Comparison of ENCODE assay signal across 8 cellular contexts in genomic region chr15:77883012-77883411, GRCh38.
DNase-seq lines count a peak whose midpoint lies in the region; ATAC-seq, FAIRE-seq and TF ChIP-seq lines count a peak whose summit lies in the region.
"Not testable (repeated sequence)": the region's sequence is repeated elsewhere in the genome, so short reads cannot be mapped to it uniquely, and the experiment has no call there.

No MANE protein-coding gene starts in this region.

- not testable (repeated sequence) for H3K9ac ChIP-seq in K562 (ENCODE audit: insufficient read depth in 1 of 2, low read depth in 2 of 2, low read length in 2 of 2); keratinocyte (ENCODE audit: control insufficient read depth, extremely low read depth, insufficient read depth, low read length)

- not testable (repeated sequence) for BruUV-seq in K562 (replicated peaks; lab: Mats Ljungman, UMichigan)

- peaks cover 0 to 12% of the 10 kb centered on the region in 2 experiments; a peak in 2 of 5 replicates for H3K27me3 ChIP-seq in K562 (ENCODE audit: control insufficient read depth in 2 of 2, insufficient read depth in 2 of 2, low read length in 2 of 2)
- H3K27me3 ChIP-seq in keratinocyte (ENCODE audit: control insufficient read depth, extremely low read depth, insufficient read depth, low read length), result not testable (repeated sequence)

- peak; percentile 53 for ATAC-seq in WTC11
- not testable (repeated sequence) for ATAC-seq in K562
- ATAC-seq in esophagus mucosa, result peak; percentile 54
- peak; percentile 34 for ATAC-seq in Right ventricle myocardium superior (ENCODE audit: poor library complexity)

- H3K4me3 ChIP-seq in K562; keratinocyte (ENCODE audit: control insufficient read depth in 2 of 3, extremely low read depth in 1 of 3, insufficient read depth in 2 of 3, low read depth in 1 of 3, low read length in 3 of 3): not testable (repeated sequence)

- not testable (repeated sequence) for H3K27me3 Mint-ChIP-seq in WTC11 (ENCODE audit: low read depth)

- not testable (repeated sequence) for TF ChIP-seq EP300 in K562 (IDR thresholded peaks at IDR 0.05; ENCODE audit: low read length)

- not testable (repeated sequence) for H3K36me3 Mint-ChIP-seq in WTC11

- TF ChIP-seq POLR2A in GM12891 (IDR thresholded peaks at IDR 0.05; ENCODE audit: low read depth, low read length); K562 (conservative IDR thresholded peaks at IDR 0.05): not testable (repeated sequence)

- not testable (repeated sequence) for DNase-seq in GM12891 (ENCODE audit: insufficient read length, low spot score); HTR-8/SVneo (ENCODE audit: insufficient read length, low spot score); WTC11 (ENCODE audit: low spot score); K562 (ENCODE audit: extremely low read depth in 1 of 4, low spot score in 3 of 4); Right ventricle myocardium superior; keratinocyte (ENCODE audit: low read depth, low spot score); urothelium cell line (ENCODE audit: low spot score)

- H3K9me1 ChIP-seq in K562 (ENCODE audit: control insufficient read depth, insufficient read depth, low read length); keratinocyte (ENCODE audit: control insufficient read depth, extremely low read depth, insufficient read depth, low read length): not testable (repeated sequence)

- CTCF ChIA-PET in WTC11 (lab: Charles Lee), result interaction anchor here (1.3 to 1.8 kb wide), 2 partner anchors 17 to 18 kb away, joined by 4 to 5 read pairs; no protein-coding TSS in a partner anchor
- CTCF ChIA-PET in K562 (lab: Yijun Ruan, JAX; ENCODE audit: low intra/inter-chr PET ratio), result not testable (repeated sequence)

- not testable (repeated sequence) for H3K4me3 Mint-ChIP-seq in WTC11

- not testable (repeated sequence) for H2AFZ ChIP-seq in K562 (ENCODE audit: low read depth, low read length); keratinocyte (ENCODE audit: control insufficient read depth, low read length)

- H3K27ac ChIP-seq in K562 (ENCODE audit: extremely low read depth, low read depth, low read length); keratinocyte (ENCODE audit: control insufficient read depth, insufficient read depth, low read length): not testable (repeated sequence)

- H3K79me2 ChIP-seq in K562 (ENCODE audit: control insufficient read depth, insufficient read depth, low read length); keratinocyte (ENCODE audit: control insufficient read depth, insufficient read depth, low read length): not testable (repeated sequence)

- no CpG with 5 or more reads among the region's 9 CpGs for WGBS in K562 (ENCODE audit: insufficient coverage, low coverage, missing lambda C conversion rate)

- H4K20me1 ChIP-seq in K562 (replicated peaks; ENCODE audit: control insufficient read depth, insufficient read depth, low read length); keratinocyte (ENCODE audit: control insufficient read depth, extremely low read depth, insufficient read depth, low read length): not testable (repeated sequence)

- H3K36me3 ChIP-seq in K562 (ENCODE audit: control insufficient read depth, insufficient read depth, low read length); keratinocyte (ENCODE audit: control insufficient read depth in 2 of 2, extremely low read depth in 1 of 2, insufficient read depth in 2 of 2, low read length in 2 of 2): not testable (repeated sequence)

- TF ChIP-seq CTCF in WTC11 (IDR thresholded peaks at IDR 0.05); K562 (IDR thresholded peaks at IDR 0.05 in 2 of 3, conservative IDR thresholded peaks at IDR 0.05 in 1 of 3; ENCODE audit: insufficient read depth in 2 of 3, low read depth in 1 of 3, low read length in 3 of 3); keratinocyte (optimal IDR thresholded peaks at IDR 0.05 in 1 of 3, IDR thresholded peaks at IDR 0.05 in 1 of 3, conservative IDR thresholded peaks at IDR 0.05 in 1 of 3; ENCODE audit: extremely low read depth in 1 of 3, insufficient read depth in 2 of 3, low read length in 3 of 3): not testable (repeated sequence)

- POLR2A ChIA-PET in WTC11 (lab: Charles Lee); K562 (lab: Yijun Ruan, JAX): not testable (repeated sequence)

- not testable (repeated sequence) for H3K4me1 ChIP-seq in K562 (replicated peaks in 1 of 2; ENCODE audit: control insufficient read depth in 2 of 2, insufficient read depth in 2 of 2, low read length in 2 of 2); keratinocyte (ENCODE audit: control insufficient read depth, extremely low read depth, insufficient read depth, low read length)

- in situ Hi-C loops in K562 (cut with MboI), result not testable (repeated sequence)

- FAIRE-seq in GM12891 (lab: Jason Lieb, UNC) (peak; percentile 9), HTR-8/SVneo (lab: Jason Lieb, UNC) (peak; percentile 52), K562 (lab: Jason Lieb, UNC) (peak; percentile 75), keratinocyte (lab: Jason Lieb, UNC) (peak; percentile 95), urothelium cell line (lab: Jason Lieb, UNC) (peak; percentile 91)

- H3K9me3 Mint-ChIP-seq in WTC11, result not testable (repeated sequence)

- TF ChIP-seq RAD21 in K562 (CRISPR knock-in tag; conservative IDR thresholded peaks at IDR 0.05 in 1 of 2, IDR thresholded peaks at IDR 0.05 in 1 of 2), result not testable (repeated sequence)

- not testable (repeated sequence) for H3K27ac Mint-ChIP-seq in WTC11

- H3K9me3 ChIP-seq in K562 (replicated peaks; ENCODE audit: control insufficient read depth, insufficient read depth, low read depth, low read length); keratinocyte (ENCODE audit: control insufficient read depth, low read depth, low read length): not testable (repeated sequence)

- dilution Hi-C loops in keratinocyte (cut with MboI; ENCODE audit: extremely low pct_ligation_motif_present, low sequenced_read_pairs), result not testable (repeated sequence)

- intact Hi-C loops in K562 (cut with micrococcal nuclease); Right ventricle myocardium superior (cut with DNase I): not testable (repeated sequence)

- H3K4me2 ChIP-seq in K562 (ENCODE audit: insufficient read depth, low read length); keratinocyte (ENCODE audit: control insufficient read depth, extremely low read depth, insufficient read depth, low read depth, low read length): not testable (repeated sequence)

- not testable (repeated sequence) for H3K4me1 Mint-ChIP-seq in WTC11
